9 cellular contexts compared by ENCODE assay signal in genomic region chr16:28202147-28202746, GRCh38. TPM values are rescaled to one million over a fixed set of nuclear protein-coding genes. Genes with fewer than 3 reads are reported as not detected.
DNase-seq lines count a peak whose midpoint lies in the region; ATAC-seq, FAIRE-seq and TF ChIP-seq lines count a peak whose summit lies in the region.
"Had no signal": no experiment of that assay in that cellular context is flagged by ENCODE, and none has a peak within 500 bp of the region (broad histone marks: within the 10 kb centered on the region; RNA-seq: fewer than 3 reads in every experiment).

No MANE protein-coding gene starts in this region.

- H3K9me3 ChIP-seq in GM12878 (replicated peaks; ENCODE audit: control insufficient read depth, insufficient read depth, low read length) (no peaks in the 10 kb centered on the region), spleen (no peaks in the 10 kb centered on the region)

- TF ChIP-seq RAD21 in GM12878 (IDR thresholded peaks at IDR 0.05; ENCODE audit: insufficient read depth, low read depth, low read length) = no peak

- H3K36me3 Mint-ChIP-seq in activated CD8-positive, alpha-beta memory T cell treated with anti-CD3 and anti-CD28 coated beads, Interleukin-2, amount 10 ng/mL, durations not matched to agents 7 days and 5 days = peaks cover 40% of the 10 kb centered on the region

- peaks cover 40% of the 10 kb centered on the region for H3K4me1 Mint-ChIP-seq in activated CD8-positive, alpha-beta memory T cell treated with anti-CD3 and anti-CD28 coated beads, Interleukin-2, amount 10 ng/mL, durations not matched to agents 7 days and 5 days

- BruUV-seq in GM12878 (replicated peaks; lab: Mats Ljungman, UMichigan) = no TSS peak

- peak; percentile 71 for DNase-seq in activated CD8-positive, alpha-beta memory T cell treated with anti-CD3 and anti-CD28 coated beads, Interleukin-2, amount 10 ng/mL, durations not matched to agents 7 days and 5 days
- no peak for DNase-seq in activated CD8-positive, alpha-beta memory T cell treated with anti-CD3 and anti-CD28 coated beads for 24 hours
- peak; percentile 28 for DNase-seq in NAMALWA (ENCODE audit: low spot score)
- DNase-seq in GM12878 (ENCODE audit: low read depth, low spot score) = no peak
- DNase-seq in spleen = no peak
- DNase-seq in urothelium cell line (ENCODE audit: low spot score) = no peak
- DNase-seq in cortex of kidney (lab: John Stamatoyannopoulos, UW) = no peak

- H4K20me1 ChIP-seq in GM12878 (ENCODE audit: control insufficient read depth, insufficient read depth) = peaks cover 7% of the 10 kb centered on the region

- H3K79me2 ChIP-seq in GM12878 (ENCODE audit: control insufficient read depth, insufficient read depth, low read length) = peaks cover 84% of the 10 kb centered on the region

- peak; percentile 88 for ATAC-seq in activated CD8-positive, alpha-beta memory T cell treated with anti-CD3 and anti-CD28 coated beads, Interleukin-2, amount 10 ng/mL, durations not matched to agents 7 days and 5 days
- ATAC-seq in GM12878 = peak; percentile 86
- no peak for ATAC-seq in HG03045 (IDR thresholded peaks at IDR 0.05; ENCODE audit: unreplicated experiment)

- no peaks in the 10 kb centered on the region for H3K27me3 Mint-ChIP-seq in activated CD8-positive, alpha-beta memory T cell treated with anti-CD3 and anti-CD28 coated beads, Interleukin-2, amount 10 ng/mL, durations not matched to agents 7 days and 5 days
- H3K27me3 Mint-ChIP-seq: dendritic cell treated with granulocyte-macrophage colony-stimulating factor and Interleukin-4, amounts not matched to agents 40 ng/mL and 50 ng/mL, for 4 days had no signal

- no peak overlapping the region for H3K9ac ChIP-seq in GM12878 (ENCODE audit: control insufficient read depth, insufficient read depth, low read length)

- no peak for TF ChIP-seq POLR2A in GM12878 (IDR thresholded peaks at IDR 0.05; ENCODE audit: low read depth, low read length)
- no peak for TF ChIP-seq POLR2A in spleen (IDR thresholded peaks at IDR 0.05)

- no peak overlapping the region for H2AFZ ChIP-seq in GM12878 (ENCODE audit: control insufficient read depth, low read depth, low read length)

- peak overlapping the region; percentile 82 for H3K27ac Mint-ChIP-seq in activated CD8-positive, alpha-beta memory T cell treated with anti-CD3 and anti-CD28 coated beads, Interleukin-2, amount 10 ng/mL, durations not matched to agents 7 days and 5 days
- H3K27ac Mint-ChIP-seq: dendritic cell treated with granulocyte-macrophage colony-stimulating factor and Interleukin-4, amounts not matched to agents 40 ng/mL and 50 ng/mL, for 4 days had no signal

- H3K4me1 ChIP-seq in GM12878 (ENCODE audit: control insufficient read depth, insufficient read depth, low read length) (peaks cover 18% of the 10 kb centered on the region), spleen (peaks cover 7 to 98% (median 60%) of the 10 kb centered on the region in 6 donors)

- in situ Hi-C loops in GM12878 (cut with MboI) = no loop called here

- SMC1A ChIA-PET in GM12878 (lab: Charles Lee; ENCODE audit: uncharacterized antibody, unreplicated experiment) = interaction anchor here (0.6 to 3.5 kb wide), 13 partner anchors 8 to 355 kb away, joined by 3 to 20 read pairs (median 4); no protein-coding TSS in a partner anchor

- H3K9me3 Mint-ChIP-seq in activated CD8-positive, alpha-beta memory T cell treated with anti-CD3 and anti-CD28 coated beads, Interleukin-2, amount 10 ng/mL, durations not matched to agents 7 days and 5 days (ENCODE audit: low read depth) = no peaks in the 10 kb centered on the region
- H3K9me3 Mint-ChIP-seq: dendritic cell treated with granulocyte-macrophage colony-stimulating factor and Interleukin-4, amounts not matched to agents 40 ng/mL and 50 ng/mL, for 4 days had no signal

- no peak for TF ChIP-seq EP300 in GM12878 (IDR thresholded peaks at IDR 0.05; ENCODE audit: borderline replicate concordance in 1 of 2, control insufficient read depth in 1 of 2, low read depth in 2 of 2, low read length in 2 of 2)

- H3K4me3 ChIP-seq in GM12878 (0 out of 2 replicates have a peak overlapping the region, but pooled peaks have one; percentile 43), spleen (peak overlapping the region in 1 of 8 donors; percentile 11)

- RAD21 ChIA-PET in GM12878 (lab: Charles Lee; ENCODE audit: unreplicated experiment) = interaction anchor here (0.6 to 12.5 kb wide), 6 partner anchors 12 to 70 kb away, joined by 3 to 192 read pairs (median 4); no protein-coding TSS in a partner anchor

- TF ChIP-seq CTCF in GM12878 (IDR thresholded peaks at IDR 0.05 in 2 of 3, conservative IDR thresholded peaks at IDR 0.05 in 1 of 3; ENCODE audit: control insufficient read depth in 2 of 3, extremely low read depth in 1 of 3, insufficient read depth in 1 of 3, low read depth in 3 of 3, low read length in 3 of 3) (peak; percentile 29 to 44 (median 39); a peak in 3 of 6 replicates), spleen (IDR thresholded peaks at IDR 0.05 in 8 of 11, conservative IDR thresholded peaks at IDR 0.05 in 3 of 11) (peak in 6 of 11 experiments; percentile 5 to 37 (median 26))

- H3K27ac ChIP-seq in GM12878 (ENCODE audit: control insufficient read depth, insufficient read depth) (0 out of 2 replicates have a peak overlapping the region, but pooled peaks have one; percentile 17), spleen (peak overlapping the region in 5 of 8 donors; percentile 19 to 81 (median 63))

- FAIRE-seq in GM12878 (lab: Jason Lieb, UNC) (no peak), urothelium cell line (lab: Jason Lieb, UNC) (no peak)

- H3K4me3 Mint-ChIP-seq in activated CD8-positive, alpha-beta memory T cell treated with anti-CD3 and anti-CD28 coated beads, Interleukin-2, amount 10 ng/mL, durations not matched to agents 7 days and 5 days = no peak overlapping the region
- H3K4me3 Mint-ChIP-seq: dendritic cell treated with granulocyte-macrophage colony-stimulating factor and Interleukin-4, amounts not matched to agents 40 ng/mL and 50 ng/mL, for 4 days had no signal

- H3K36me3 ChIP-seq in GM12878 (ENCODE audit: control insufficient read depth in 2 of 2, insufficient read depth in 2 of 2, low read length in 1 of 2) (peaks cover 7 to 34% of the 10 kb centered on the region in 2 experiments), spleen (peaks cover 0 to 90% (median 51%) of the 10 kb centered on the region in 6 donors)

- WGBS in GM12878 (ENCODE audit: insufficient coverage, insufficient replicate concordance, low lambda C conversion rate, missing lambda C conversion rate) = 67% methylated on average over 6 of the region's 6 CpGs
- 79 to 85% (median 82%) methylated on average over 6 of the region's 6 CpGs for WGBS in spleen, 5 donors

- CTCF ChIA-PET in activated CD8-positive, alpha-beta memory T cell treated with anti-CD3 and anti-CD28 coated beads, Interleukin-2, amount 10 ng/mL, durations not matched to agents 7 days and 5 days (lab: Charles Lee) = interaction anchor here (0.7 to 2.3 kb wide), 10 partner anchors 9 to 76 kb away, joined by 3 to 11 read pairs (median 4); no protein-coding TSS in a partner anchor
- CTCF ChIA-PET in GM12878 (lab: Yijun Ruan, JAX) = interaction anchor here (0.6 to 3.1 kb wide), 18 partner anchors 8 to 62 kb away, joined by 3 to 16 read pairs (median 5); partner anchors contain the start of gene XPO6

- H3K4me2 ChIP-seq in GM12878 (ENCODE audit: control insufficient read depth, insufficient read depth) = peak overlapping the region; percentile 68

- intact Hi-C loops in GM12878 (cut with micrococcal nuclease; ENCODE audit: unreplicated experiment) (no loop called here), spleen (cut with DNase I; ENCODE audit: low total_unique reads) (no loop called here)

- POLR2A ChIA-PET in GM12878 (lab: Charles Lee) = interaction anchor here (0.8 to 3.4 kb wide), 4 partner anchors 8 to 18 kb away, joined by 3 to 20 read pairs (median 9); partner anchors contain the start of gene XPO6

- H3K27me3 ChIP-seq in GM12878 (replicated peaks in 1 of 2; ENCODE audit: control insufficient read depth in 2 of 2, insufficient read depth in 2 of 2, low read length in 1 of 2) (no peaks in the 10 kb centered on the region), spleen (replicated peaks in 1 of 7) (no peaks in the 10 kb centered on the region)

TF ChIP-seq in GM12878, 131 proteins besides CTCF, POLR2A, EP300 and RAD21 (continues in another document):
- TF ChIP-seq IRF4 (IDR thresholded peaks at IDR 0.05; ENCODE audit: low read depth, low read length) (peak; percentile 44; the same call in 1 of the 2 replicates), ATF2 (IDR thresholded peaks at IDR 0.05; ENCODE audit: low read length) (peak; percentile 80)

RNA-seq across cellular contexts. Expression of gene XPO6, which starts 9.5 kb away (rescaled TPM):
- total RNA-seq in activated CD8-positive, alpha-beta memory T cell treated with anti-CD3 and anti-CD28 coated beads, Interleukin-2, amount 10 ng/mL, durations not matched to agents 7 days and 5 days = 100 to 1,000 TPM; 204 to 267 TPM
- total RNA-seq in GM12878 (2013; cell fraction: nucleolus; rRNA removed) = 640 and 681 TPM in 2 replicates
- 117 and 134 TPM in 2 replicates for total RNA-seq in GM12878 (2014; rRNA removed)
- total RNA-seq in GM12878 (2014; rRNA removed; fragmentation: Illumina TruSeq; extraction: Trizol) = 79.2 and 86.3 TPM in 2 replicates
- 178 and 180 TPM in 2 replicates for total RNA-seq in GM12878 (2021)
- 101 TPM for polyA plus RNA-seq in GM12878 (2011; ENCODE audit: low read depth)
- 233 and 246 TPM in 2 replicates for polyA plus RNA-seq in GM12878 (2011; rRNA removed)
- 320 and 350 TPM in 2 replicates for polyA plus RNA-seq in GM12878 (2011; cell fraction: cytosol; rRNA removed)
- 448 and 489 TPM in 2 replicates for polyA plus RNA-seq in GM12878 (2011; cell fraction: nucleus; rRNA removed)
- polyA plus RNA-seq in GM12878 (2012) = 110 and 124 TPM in 2 replicates
- 136 and 149 TPM in 2 replicates for polyA plus RNA-seq in GM12878 (2014; fragmentation: Illumina TruSeq; extraction: Trizol)
- 10 to 100 TPM in 1 of 2 experiments, 1 to 10 TPM in 1; 9.9 to 26.8 TPM for polyA plus RNA-seq in GM12878 (2014; fragmentation: Nextera tagmentation; extraction: Ambion mirVana)
- 143 and 152 TPM in 2 replicates for polyA plus RNA-seq in GM12878 (2014; rRNA removed)
- polyA plus RNA-seq in GM12878 (2016; fragmentation: Nextera tagmentation; extraction: Ambion mirVana) = 10 to 100 TPM; 55.0 to 55.2 TPM
- polyA minus RNA-seq in GM12878 (2011; rRNA and poly(A)+ RNA removed) = 462 and 470 TPM in 2 replicates
- polyA minus RNA-seq in GM12878 (2011; cell fraction: cytosol; rRNA and poly(A)+ RNA removed) = 122 and 141 TPM in 2 replicates
- polyA minus RNA-seq in GM12878 (2011; cell fraction: nucleus; rRNA and poly(A)+ RNA removed) = 280 and 319 TPM in 2 replicates
- total RNA-seq in spleen = 100 to 1,000 TPM; 259 to 517 (median 343) TPM
- 100 to 1,000 TPM in 2 of 3 donors, 10 to 100 TPM in 1; 96.9 to 150 (median 132) TPM for polyA plus RNA-seq in spleen

Comparison
In these comparisons a context has a peak if more than half of its experiments do, and no peak if none do; other contexts are left out.
1. DNase-seq: peak in activated CD8-positive, alpha-beta memory T cell treated with anti-CD3 and anti-CD28 coated beads, Interleukin-2, amount 10 ng/mL, durations not matched to agents 7 days and 5 days (single experiment) and NAMALWA (single experiment); none in activated CD8-positive, alpha-beta memory T cell treated with anti-CD3 and anti-CD28 coated beads for 24 hours (single experiment), GM12878 (single experiment), spleen (single experiment), urothelium cell line (single experiment) and cortex of kidney (single experiment).